Comparison of ENCODE assay signal across 8 cellular contexts in genomic region chr2:152466925-152467676, GRCh38.
DNase-seq lines count a peak whose midpoint lies in the region; ATAC-seq, FAIRE-seq and TF ChIP-seq lines count a peak whose summit lies in the region.

No MANE protein-coding gene starts in this region.

- TF ChIP-seq CTCF in GM20000 (IDR thresholded peaks at IDR 0.05; ENCODE audit: extremely low read depth, missing control alignments) (no peak), bronchial epithelial cell (IDR thresholded peaks at IDR 0.05; ENCODE audit: insufficient read depth, low read length, severe bottlenecking) (no peak)

- peak; percentile 94 for ATAC-seq in HG03520 (IDR thresholded peaks at IDR 0.05; ENCODE audit: unreplicated experiment)

- no peaks in the 10 kb centered on the region for H3K36me3 ChIP-seq in bronchial epithelial cell (ENCODE audit: control insufficient read depth, insufficient read depth, low read length)

- H3K27me3 ChIP-seq in bronchial epithelial cell (ENCODE audit: control insufficient read depth, insufficient read depth, low read length) = no peaks in the 10 kb centered on the region

- peak; percentile 60 for FAIRE-seq in bronchial epithelial cell (lab: Jason Lieb, UNC)

- DNase-seq in Ammon's horn (ENCODE audit: low spot score) (peak; percentile 70), GM20000 (ENCODE audit: low spot score) (peak; percentile 64), bronchial epithelial cell (ENCODE audit: low read depth) (peak; percentile 91), pons (ENCODE audit: low spot score) (peak; percentile 83), AG08396 (ENCODE audit: low spot score) (no peak), HT-29 (ENCODE audit: low spot score) (no peak), NCI-H2227 treated with DMSO at 0.1 percent for 48 hours (lab: John Stamatoyannopoulos, UW) (no peak)

- H3K4me3 ChIP-seq in bronchial epithelial cell (ENCODE audit: low read depth, low read length) = no peak overlapping the region

Comparison
In these comparisons a context has a peak if more than half of its experiments do, and no peak if none do; other contexts are left out.
1. DNase-seq: peak in Ammon's horn (single experiment), GM20000 (single experiment), bronchial epithelial cell (single experiment) and pons (single experiment); none in AG08396 (single experiment), HT-29 (single experiment) and NCI-H2227 treated with DMSO at 0.1 percent for 48 hours (single experiment).